8 cellular contexts compared by ENCODE assay signal in genomic region chr20:1225729-1226313, GRCh38. TPM values are rescaled to one million over a fixed set of nuclear protein-coding genes. Genes with fewer than 3 reads are reported as not detected.
DNase-seq lines count a peak whose midpoint lies in the region; ATAC-seq and TF ChIP-seq lines count a peak whose summit lies in the region.

RAD21L1 (plus strand) TSS chr20:1226044; CDS start chr20:1228454, 2,410 bp downstream.

- peaks cover 0 to 5% (median 2%) of the 10 kb centered on the region in 8 donors for H3K9me3 Mint-ChIP-seq in CD4-positive, alpha-beta memory T cell

- ATAC-seq in HG02973 (IDR thresholded peaks at IDR 0.05; ENCODE audit: unreplicated experiment) (peak; percentile 59), HG03460 (IDR thresholded peaks at IDR 0.05; ENCODE audit: unreplicated experiment) (no peak)

- intact Hi-C loops in CD4-positive, alpha-beta memory T cell (cut with micrococcal nuclease), result loop anchor here (1.0 to 5.0 kb wide), 4 partner anchors 13 to 166 kb away; partner anchors contain the start of genes FKBP1A, PSMF1 and SNPH
- intact Hi-C loops in thyroid gland (cut with DNase I), result no loop called here

- H2AFZ ChIP-seq in parathyroid adenoma, result peak within 1 kb of the TSS; percentile 98

- H3K4me1 Mint-ChIP-seq in CD4-positive, alpha-beta memory T cell, result peaks cover 2 to 18% (median 10%) of the 10 kb centered on the region in 4 donors

- peak within 1 kb of the TSS; percentile 82 to 91 (median 87) for H3K4me3 Mint-ChIP-seq in CD4-positive, alpha-beta memory T cell

- CTCF ChIA-PET in CD4-positive, alpha-beta memory T cell (lab: Charles Lee; ENCODE audit: partially characterized antibody), result interaction anchor here (0.6 to 1.8 kb wide), 3 partner anchors 13 to 526 kb away, joined by 3 to 4 read pairs (median 4); no protein-coding TSS in a partner anchor

- peak within 1 kb of the TSS; percentile 68 to 91 (median 82) for H3K27ac Mint-ChIP-seq in CD4-positive, alpha-beta memory T cell

- no peaks in the 10 kb centered on the region for H3K9me3 ChIP-seq in CD4-positive, alpha-beta memory T cell (ENCODE audit: control insufficient read depth in 1 of 2, low read length in 2 of 2)
- H3K9me3 ChIP-seq in cardiac muscle cell (ENCODE audit: low read depth) (no peaks in the 10 kb centered on the region), parathyroid adenoma (ENCODE audit: control insufficient read depth, low read length) (no peaks in the 10 kb centered on the region), thyroid gland (no peaks in the 10 kb centered on the region)

- peaks cover 10% of the 10 kb centered on the region for H3K27me3 ChIP-seq in CD4-positive, alpha-beta memory T cell (ENCODE audit: insufficient read depth, low read length)
- H3K27me3 ChIP-seq in cardiac muscle cell, result peaks cover 44% of the 10 kb centered on the region
- H3K27me3 ChIP-seq in parathyroid adenoma (ENCODE audit: control insufficient read depth, insufficient read depth, low read length), result no peaks in the 10 kb centered on the region
- no peaks in the 10 kb centered on the region for H3K27me3 ChIP-seq in thyroid gland

- TF ChIP-seq POLR2A in thyroid gland (IDR thresholded peaks at IDR 0.05), result peak in 1 of 2 donors; percentile 53

- no peaks in the 10 kb centered on the region for H3K36me3 ChIP-seq in CD4-positive, alpha-beta memory T cell (ENCODE audit: insufficient read depth, low read length)
- no peaks in the 10 kb centered on the region for H3K36me3 ChIP-seq in cardiac muscle cell
- H3K36me3 ChIP-seq in parathyroid adenoma (ENCODE audit: control insufficient read depth, insufficient read depth, low read length), result no peaks in the 10 kb centered on the region
- no peaks in the 10 kb centered on the region for H3K36me3 ChIP-seq in thyroid gland

- peak within 1 kb of the TSS; percentile 44 to 59 for H3K4me3 ChIP-seq in CD4-positive, alpha-beta memory T cell (ENCODE audit: low read length in 2 of 2)
- H3K4me3 ChIP-seq in cardiac muscle cell (peak within 1 kb of the TSS; percentile 63), parathyroid adenoma (ENCODE audit: low read depth, low read length) (peak within 1 kb of the TSS; percentile 47), thyroid gland (replicated peaks in 1 of 3) (peak within 1 kb of the TSS; percentile 37 to 64 (median 59))

- peaks cover 2 to 8% of the 10 kb centered on the region in 2 donors for H3K27me3 Mint-ChIP-seq in CD4-positive, alpha-beta memory T cell

- H3K9ac ChIP-seq in parathyroid adenoma, result no peak within 1 kb of the TSS

- 0 to 7% methylated on average over 2 to 11 of the region's 66 CpGs for WGBS in thyroid gland, 2 donors

- POLR2A ChIA-PET in CD4-positive, alpha-beta memory T cell (lab: Charles Lee; ENCODE audit: partially characterized antibody), result interaction anchor here (1.4 to 2.1 kb wide), 2 partner anchors 40 to 75 kb away, joined by 3 to 6 read pairs; partner anchors contain the start of gene SNPH

- H3K36me3 Mint-ChIP-seq in CD4-positive, alpha-beta memory T cell, result peaks cover 0 to 2% of the 10 kb centered on the region in 2 donors

- TF ChIP-seq CTCF in cardiac muscle cell (IDR thresholded peaks at IDR 0.05; ENCODE audit: low read depth, low read length) (no peak), parathyroid adenoma (IDR thresholded peaks at IDR 0.05) (no peak), thyroid gland (IDR thresholded peaks at IDR 0.05) (no peak)

- peak within 1 kb of the TSS; percentile 93 for H3K4me2 ChIP-seq in parathyroid adenoma (ENCODE audit: low read length)

- H3K4me1 ChIP-seq in CD4-positive, alpha-beta memory T cell (ENCODE audit: insufficient read depth, low read length), result peaks cover 17% of the 10 kb centered on the region
- no peaks in the 10 kb centered on the region for H3K4me1 ChIP-seq in cardiac muscle cell (ENCODE audit: low read depth)
- H3K4me1 ChIP-seq in parathyroid adenoma, result no peaks in the 10 kb centered on the region
- H3K4me1 ChIP-seq in thyroid gland, result peaks cover 0 to 10% of the 10 kb centered on the region in 2 donors

- no peaks in the 10 kb centered on the region for H3K79me2 ChIP-seq in parathyroid adenoma

- H3K27ac ChIP-seq in CD4-positive, alpha-beta memory T cell (ENCODE audit: low read depth, low read length), result peak within 1 kb of the TSS; percentile 25
- H3K27ac ChIP-seq in cardiac muscle cell (no peak within 1 kb of the TSS), parathyroid adenoma (no peak within 1 kb of the TSS), thyroid gland (peak within 1 kb of the TSS in 1 of 3 donors; percentile 65)

- DNase-seq in CD4-positive, alpha-beta memory T cell, result peak; percentile 52 to 81 (median 60)
- peak; percentile 82 for DNase-seq in T follicular helper cell (ENCODE audit: low read depth)
- DNase-seq in activated naive CD8-positive, alpha-beta T cell treated with anti-CD3 and anti-CD28 coated beads, Interleukin-2, amount 50 U/mL, for 16 hours (ENCODE audit: low read depth, low spot score), result peak; percentile 48
- DNase-seq in cardiac muscle cell (ENCODE audit: low read depth in 1 of 2, low spot score in 1 of 2), result peak; percentile 84 to 88
- peak; percentile 75 to 77 for DNase-seq in thyroid gland

RNA-seq across cellular contexts. Expression of gene RAD21L1, which starts in this region (rescaled TPM):
- total RNA-seq in CD4-positive, alpha-beta memory T cell, result under 1 TPM in 1 of 2 experiments, not detected in 1; 0.78 TPM
- polyA plus RNA-seq in CD4-positive, alpha-beta memory T cell, result not detected
- total RNA-seq in cardiac muscle cell, result 0.28 and 0.33 TPM in 2 replicates
- 0.16 and 1.2 TPM in 2 replicates for polyA plus RNA-seq in cardiac muscle cell
- total RNA-seq in thyroid gland, result not detected

Comparison
In these comparisons a context has a peak if more than half of its experiments do, and no peak if none do; other contexts are left out.
1. Peak in DNase-seq, H3K4me3 ChIP-seq and H3K27ac ChIP-seq in CD4-positive, alpha-beta memory T cell; RNA of the gene not detected or under 1 TPM.
2. Peak in DNase-seq and H3K4me3 ChIP-seq in thyroid gland; RNA of the gene not detected or under 1 TPM.